In genomic region chr6:57172136-57173055, GRCh38 we compare ENCODE assay signal across 8 cellular contexts. TPM values are rescaled to one million over a fixed set of nuclear protein-coding genes. Genes with fewer than 3 reads are reported as not detected.
A peak's percentile ranks its signal among the peaks of the same experiment; 100 is the strongest.
DNase-seq lines count a peak whose midpoint lies in the region; ATAC-seq and TF ChIP-seq lines count a peak whose summit lies in the region.

BAG2 (plus strand) TSS chr6:57172326; CDS start chr6:57172698, 372 bp downstream.

- TF ChIP-seq CTCF in DND-41 (IDR thresholded peaks at IDR 0.05; ENCODE audit: borderline replicate concordance, extremely low read depth, low read length, poor library complexity, severe bottlenecking) (no peak), fibroblast of lung (conservative IDR thresholded peaks at IDR 0.05 in 1 of 2, IDR thresholded peaks at IDR 0.05 in 1 of 2; ENCODE audit: low read depth in 1 of 2, low read length in 2 of 2) (no peak)

- DNase-seq in DND-41 (peak; percentile 89), KBM-7 (peak; percentile 92), RKO (ENCODE audit: low spot score) (peak; percentile 91), fibroblast of lung (ENCODE audit: low read depth in 2 of 2) (peak; percentile 90 to 91)
- DNase-seq in activated T-helper 1 cell treated with anti-CD3 and anti-CD28 coated beads, Interleukin-12 subunit alpha, Interleukin-12 subunit beta, Interleukin-2, Interleukin-4 antibody, amounts not matched to agents 30 ng/mL and 10 ng/mL and 1 ng/mL, durations not matched to agents 14 hours and 24 hours and 36 hours (ENCODE audit: low spot score) = peak; percentile 88
- peak; percentile 74 to 93 (median 87) for DNase-seq in naive thymus-derived CD8-positive, alpha-beta T cell
- peak; percentile 89 for DNase-seq in stimulated activated naive B cell treated with anti-CD40 and anti-IgM and Interleukin-4, amounts not matched to agents 10 μg/mL and 1 μg/mL and 100 μg/mL, for 72 hours

- peaks cover 4% of the 10 kb centered on the region; the same call in 1 of the 2 replicates for H3K36me3 ChIP-seq in DND-41 (ENCODE audit: insufficient read depth, low read length)
- no peaks in the 10 kb centered on the region for H3K36me3 ChIP-seq in fibroblast of lung (ENCODE audit: control insufficient read depth, insufficient read depth, low read length)

- H3K79me2 ChIP-seq in DND-41 (ENCODE audit: insufficient read depth, low read length) = peaks cover 46% of the 10 kb centered on the region
- H3K79me2 ChIP-seq in fibroblast of lung (ENCODE audit: control insufficient read depth, insufficient read depth, low read length) = peaks cover 50% of the 10 kb centered on the region

- H2AFZ ChIP-seq in DND-41 (ENCODE audit: low read depth, low read length) = peak within 1 kb of the TSS; percentile 78
- H2AFZ ChIP-seq in fibroblast of lung (ENCODE audit: low read length) = peak within 1 kb of the TSS; percentile 89

- peaks cover 45% of the 10 kb centered on the region for H3K4me1 Mint-ChIP-seq in activated T-helper 1 cell treated with anti-CD3 and anti-CD28 coated beads, Interleukin-12 subunit alpha, Interleukin-12 subunit beta, Interleukin-2, Interleukin-4 antibody, amounts not matched to agents 30 ng/mL and 10 ng/mL and 1 ng/mL, durations not matched to agents 14 hours and 24 hours and 36 hours (ENCODE audit: low read depth)
- H3K4me1 Mint-ChIP-seq in naive thymus-derived CD8-positive, alpha-beta T cell = peaks cover 14 to 53% (median 34%) of the 10 kb centered on the region in 4 donors
- peaks cover 9 to 10% of the 10 kb centered on the region in 2 donors for H3K4me1 Mint-ChIP-seq in stimulated activated naive B cell treated with anti-CD40 and anti-IgM and Interleukin-4, amounts not matched to agents 10 μg/mL and 1 μg/mL and 100 μg/mL, for 72 hours

- H3K27me3 ChIP-seq in DND-41 (ENCODE audit: insufficient read depth, low read length, poor library complexity) (no peaks in the 10 kb centered on the region), fibroblast of lung (ENCODE audit: control insufficient read depth, insufficient read depth, low read length) (no peaks in the 10 kb centered on the region)

- in situ Hi-C loops in KBM-7 (cut with MboI; ENCODE audit: low pct_unique_long_range_greater_than_20kb, low sequenced_read_pairs) = no loop called here

- no peaks in the 10 kb centered on the region for H3K9me3 ChIP-seq in DND-41 (ENCODE audit: insufficient read depth, low read length, severe bottlenecking)
- H3K9me3 ChIP-seq in fibroblast of lung (ENCODE audit: control insufficient read depth, insufficient read depth, low read depth, low read length) = no peaks in the 10 kb centered on the region

- no peaks in the 10 kb centered on the region for H3K9me3 Mint-ChIP-seq in activated T-helper 1 cell treated with anti-CD3 and anti-CD28 coated beads, Interleukin-12 subunit alpha, Interleukin-12 subunit beta, Interleukin-2, Interleukin-4 antibody, amounts not matched to agents 30 ng/mL and 10 ng/mL and 1 ng/mL, durations not matched to agents 14 hours and 24 hours and 36 hours
- no peaks in the 10 kb centered on the region for H3K9me3 Mint-ChIP-seq in naive thymus-derived CD8-positive, alpha-beta T cell
- H3K9me3 Mint-ChIP-seq in stimulated activated naive B cell treated with anti-CD40 and anti-IgM and Interleukin-4, amounts not matched to agents 10 μg/mL and 1 μg/mL and 100 μg/mL, for 72 hours = no peaks in the 10 kb centered on the region

- peak within 1 kb of the TSS; percentile 80 for H3K9ac ChIP-seq in DND-41 (ENCODE audit: low read depth, low read length)
- peak within 1 kb of the TSS; percentile 86 for H3K9ac ChIP-seq in fibroblast of lung (ENCODE audit: insufficient read depth, low read length)

- H3K27ac Mint-ChIP-seq in activated T-helper 1 cell treated with anti-CD3 and anti-CD28 coated beads, Interleukin-12 subunit alpha, Interleukin-12 subunit beta, Interleukin-2, Interleukin-4 antibody, amounts not matched to agents 30 ng/mL and 10 ng/mL and 1 ng/mL, durations not matched to agents 14 hours and 24 hours and 36 hours = peak within 1 kb of the TSS; percentile 95
- peak within 1 kb of the TSS; percentile 73 to 97 (median 96) for H3K27ac Mint-ChIP-seq in naive thymus-derived CD8-positive, alpha-beta T cell
- peak within 1 kb of the TSS; percentile 86 for H3K27ac Mint-ChIP-seq in stimulated activated naive B cell treated with anti-CD40 and anti-IgM and Interleukin-4, amounts not matched to agents 10 μg/mL and 1 μg/mL and 100 μg/mL, for 72 hours

- ATAC-seq in DND-41 (ENCODE audit: insufficient read depth, low read depth) (peak; percentile 91), GM21717 (IDR thresholded peaks at IDR 0.05; ENCODE audit: unreplicated experiment) (peak; percentile 91)
- ATAC-seq in naive thymus-derived CD8-positive, alpha-beta T cell = peak; percentile 86
- peak; percentile 90 to 91 for ATAC-seq in stimulated activated naive B cell treated with anti-CD40 and anti-IgM and Interleukin-4, amounts not matched to agents 10 μg/mL and 1 μg/mL and 100 μg/mL, for 72 hours (replicated peaks)

- intact Hi-C loops in activated T-helper 1 cell treated with anti-CD3 and anti-CD28 coated beads, Interleukin-12 subunit alpha, Interleukin-12 subunit beta, Interleukin-2, Interleukin-4 antibody, amounts not matched to agents 30 ng/mL and 10 ng/mL and 1 ng/mL, durations not matched to agents 14 hours and 24 hours and 36 hours (cut with micrococcal nuclease) = loop anchor here (1.0 to 5.0 kb wide), 11 partner anchors 14 to 788 kb away; partner anchors contain the start of genes BEND6, KIAA1586 and RAB23

- H3K4me2 ChIP-seq in DND-41 (ENCODE audit: insufficient read depth, low read length) (peak within 1 kb of the TSS; percentile 95), fibroblast of lung (ENCODE audit: extremely low read depth, insufficient read depth, low read length) (peak within 1 kb of the TSS; percentile 94)

- peak within 1 kb of the TSS; percentile 66 to 69 for H3K4me3 ChIP-seq in DND-41 (ENCODE audit: low read depth in 1 of 2, low read length in 2 of 2)
- H3K4me3 ChIP-seq in fibroblast of lung (replicated peaks in 1 of 4; ENCODE audit: control extremely low read depth in 1 of 4, insufficient read depth in 1 of 4, low read depth in 3 of 4, low read length in 4 of 4) = peak within 1 kb of the TSS; percentile 63 to 97 (median 73)

- H3K4me3 Mint-ChIP-seq in activated T-helper 1 cell treated with anti-CD3 and anti-CD28 coated beads, Interleukin-12 subunit alpha, Interleukin-12 subunit beta, Interleukin-2, Interleukin-4 antibody, amounts not matched to agents 30 ng/mL and 10 ng/mL and 1 ng/mL, durations not matched to agents 14 hours and 24 hours and 36 hours = peak within 1 kb of the TSS; percentile 93
- H3K4me3 Mint-ChIP-seq in naive thymus-derived CD8-positive, alpha-beta T cell = peak within 1 kb of the TSS; percentile 74 to 94 (median 90)
- H3K4me3 Mint-ChIP-seq in stimulated activated naive B cell treated with anti-CD40 and anti-IgM and Interleukin-4, amounts not matched to agents 10 μg/mL and 1 μg/mL and 100 μg/mL, for 72 hours = peak within 1 kb of the TSS; percentile 93 to 97

- H3K27ac ChIP-seq in DND-41 (ENCODE audit: low read length) (peak within 1 kb of the TSS; percentile 75), fibroblast of lung (ENCODE audit: insufficient read depth, low read length) (peak within 1 kb of the TSS; percentile 92)

- H4K20me1 ChIP-seq in DND-41 (ENCODE audit: insufficient read depth, low read length) (no peaks in the 10 kb centered on the region), fibroblast of lung (ENCODE audit: control insufficient read depth, extremely low read depth, insufficient read depth, low read length) (no peaks in the 10 kb centered on the region)

- no peaks in the 10 kb centered on the region for H3K27me3 Mint-ChIP-seq in activated T-helper 1 cell treated with anti-CD3 and anti-CD28 coated beads, Interleukin-12 subunit alpha, Interleukin-12 subunit beta, Interleukin-2, Interleukin-4 antibody, amounts not matched to agents 30 ng/mL and 10 ng/mL and 1 ng/mL, durations not matched to agents 14 hours and 24 hours and 36 hours (ENCODE audit: insufficient read depth)
- H3K27me3 Mint-ChIP-seq in naive thymus-derived CD8-positive, alpha-beta T cell = no peaks in the 10 kb centered on the region
- H3K27me3 Mint-ChIP-seq in stimulated activated naive B cell treated with anti-CD40 and anti-IgM and Interleukin-4, amounts not matched to agents 10 μg/mL and 1 μg/mL and 100 μg/mL, for 72 hours = no peaks in the 10 kb centered on the region

- H3K4me1 ChIP-seq in DND-41 (ENCODE audit: insufficient read depth, low read length) (peaks cover 38% of the 10 kb centered on the region), fibroblast of lung (ENCODE audit: control insufficient read depth, extremely low read depth, insufficient read depth, low read length) (peaks cover 7% of the 10 kb centered on the region)

- POLR2A ChIA-PET in naive thymus-derived CD8-positive, alpha-beta T cell (lab: Charles Lee) = interaction anchor here (0.6 to 1.7 kb wide), 5 partner anchors 22 to 789 kb away, joined by 3 to 7 read pairs (median 3); partner anchors contain the start of genes PRIM2 and RAB23

- H3K36me3 Mint-ChIP-seq in activated T-helper 1 cell treated with anti-CD3 and anti-CD28 coated beads, Interleukin-12 subunit alpha, Interleukin-12 subunit beta, Interleukin-2, Interleukin-4 antibody, amounts not matched to agents 30 ng/mL and 10 ng/mL and 1 ng/mL, durations not matched to agents 14 hours and 24 hours and 36 hours (ENCODE audit: low read depth) = peaks cover 6% of the 10 kb centered on the region
- peaks cover 0 to 4% (median 3%) of the 10 kb centered on the region in 3 donors for H3K36me3 Mint-ChIP-seq in naive thymus-derived CD8-positive, alpha-beta T cell
- peaks cover 2 to 10% of the 10 kb centered on the region in 2 donors for H3K36me3 Mint-ChIP-seq in stimulated activated naive B cell treated with anti-CD40 and anti-IgM and Interleukin-4, amounts not matched to agents 10 μg/mL and 1 μg/mL and 100 μg/mL, for 72 hours

RNA-seq across cellular contexts. Expression of gene BAG2, which starts in this region (rescaled TPM):
- total RNA-seq in activated T-helper 1 cell treated with anti-CD3 and anti-CD28 coated beads, Interleukin-12 subunit alpha, Interleukin-12 subunit beta, Interleukin-2, Interleukin-4 antibody, amounts not matched to agents 30 ng/mL and 10 ng/mL and 1 ng/mL, durations not matched to agents 14 hours and 24 hours and 36 hours = 12.3 and 13.1 TPM in 2 replicates
- total RNA-seq in fibroblast of lung = 22.1 and 31.5 TPM in 2 replicates
- polyA plus RNA-seq in fibroblast of lung = 21.1 and 27.3 TPM in 2 replicates
- 15.0 and 20.4 TPM in 2 replicates for polyA plus RNA-seq in fibroblast of lung (2012)
- polyA minus RNA-seq in fibroblast of lung (ENCODE audit: low replicate concordance) = 2.5 and 3.5 TPM in 2 replicates
- 1 to 10 TPM; 5.1 to 5.2 TPM for total RNA-seq in naive thymus-derived CD8-positive, alpha-beta T cell
- 1 to 10 TPM; 2.0 to 3.4 (median 2.2) TPM for polyA plus RNA-seq in naive thymus-derived CD8-positive, alpha-beta T cell

Comparison
In these comparisons a context has a peak if more than half of its experiments do, and no peak if none do; other contexts are left out.
1. Peak in every context shown above with its lines: DNase-seq, ATAC-seq, H3K4me3 ChIP-seq and H3K27ac ChIP-seq.